Comparison of ENCODE assay signal across 15 cellular contexts in the genomic region with DNA sequence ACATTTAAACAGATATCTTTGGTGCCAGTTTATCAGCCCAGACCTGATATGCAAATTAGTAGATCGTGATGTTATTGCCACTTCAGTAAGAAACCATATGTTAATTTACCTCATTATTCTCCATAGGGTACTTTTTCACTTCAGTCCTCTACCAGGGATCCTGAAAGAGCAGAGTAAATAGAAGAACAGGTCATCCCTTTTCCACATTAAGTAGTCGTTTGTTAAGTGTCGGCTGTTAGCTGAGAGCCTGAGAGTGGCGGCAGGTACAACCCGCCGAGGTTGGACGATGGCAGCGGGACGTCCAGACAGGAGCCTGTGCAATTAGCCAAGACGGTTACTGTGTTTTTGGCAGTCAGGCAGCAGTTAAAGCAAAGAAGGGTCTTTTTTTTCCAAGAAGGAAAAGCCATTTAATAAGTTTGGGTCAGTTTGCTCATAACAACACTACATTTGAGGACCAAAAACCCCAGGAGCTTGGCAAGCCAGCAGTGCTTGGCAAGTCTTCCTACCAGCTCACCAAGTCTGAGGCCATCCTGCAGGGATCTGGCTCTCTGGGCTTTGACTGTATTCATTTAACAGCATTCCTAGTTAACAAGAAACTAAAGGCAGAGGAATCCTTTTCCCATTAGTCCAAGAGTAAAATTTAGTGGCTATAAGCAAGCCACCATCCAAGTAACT.
DNase-seq lines count a peak whose midpoint lies in the region; ATAC-seq lines count a peak whose summit lies in the region.
"Had no signal": no experiment of that assay in that cellular context is flagged by ENCODE, and none has a peak within 500 bp of the region (broad histone marks: within the 10 kb centered on the region; RNA-seq: fewer than 3 reads in every experiment).

No MANE protein-coding gene starts in this region.

- no peaks in the 10 kb centered on the region for H3K36me3 Mint-ChIP-seq in activated T-helper 17 cell treated with anti-CD3 and anti-CD28 coated beads, Interleukin-2, amount 50 U/mL, for 72 hours (ENCODE audit: low read depth)
- H3K36me3 Mint-ChIP-seq in activated T-helper 2 cell treated with anti-CD3 and anti-CD28 coated beads, Interferon-gamma antibody, Interleukin-2, Interleukin-4, amounts not matched to agents 10 μg/mL and 5 μg/mL and 100 μg/mL, durations not matched to agents 14 hours and 24 hours and 36 hours (ENCODE audit: low read depth): no peaks in the 10 kb centered on the region

- no peaks in the 10 kb centered on the region for H3K4me1 Mint-ChIP-seq in activated T-helper 17 cell treated with anti-CD3 and anti-CD28 coated beads, Interleukin-2, amount 50 U/mL, for 72 hours
- peaks cover 2% of the 10 kb centered on the region for H3K4me1 Mint-ChIP-seq in activated T-helper 2 cell treated with anti-CD3 and anti-CD28 coated beads, Interferon-gamma antibody, Interleukin-2, Interleukin-4, amounts not matched to agents 10 μg/mL and 5 μg/mL and 100 μg/mL, durations not matched to agents 14 hours and 24 hours and 36 hours (ENCODE audit: low read depth)
- H3K4me1 Mint-ChIP-seq: stimulated activated naive CD8-positive, alpha-beta T cell treated with anti-CD3 and anti-CD28 coated beads, Interleukin-15, amount 100 ng/mL, for 72 hours had no signal

- no peaks in the 10 kb centered on the region for H3K27me3 Mint-ChIP-seq in activated T-helper 17 cell treated with anti-CD3 and anti-CD28 coated beads, Interleukin-2, amount 50 U/mL, for 72 hours
- peaks cover 17% of the 10 kb centered on the region for H3K27me3 Mint-ChIP-seq in activated T-helper 2 cell treated with anti-CD3 and anti-CD28 coated beads, Interferon-gamma antibody, Interleukin-2, Interleukin-4, amounts not matched to agents 10 μg/mL and 5 μg/mL and 100 μg/mL, durations not matched to agents 14 hours and 24 hours and 36 hours (ENCODE audit: low read depth)
- H3K27me3 Mint-ChIP-seq: stimulated activated naive CD8-positive, alpha-beta T cell treated with anti-CD3 and anti-CD28 coated beads, Interleukin-15, amount 100 ng/mL, for 72 hours had no signal

- in situ Hi-C loops in G401 (cut with HindIII; ENCODE audit: low sequenced_read_pairs): no loop called here

- DNase-seq in COLO668 (lab: John Stamatoyannopoulos, UW; ENCODE audit: unreplicated experiment): peak; percentile 54
- peak; percentile 83 for DNase-seq in G401 (ENCODE audit: low spot score)
- peak; percentile 41 for DNase-seq in NCI-H524 treated with DMSO at 0.1 percent for 48 hours (lab: John Stamatoyannopoulos, UW)
- DNase-seq in globus pallidus (ENCODE audit: low spot score): peak; percentile 9
- no peak for DNase-seq in activated T-helper 2 cell treated with anti-CD3 and anti-CD28 coated beads, Interferon-gamma antibody, Interleukin-2, Interleukin-4, amounts not matched to agents 10 μg/mL and 5 μg/mL and 100 μg/mL, durations not matched to agents 14 hours and 24 hours and 36 hours (ENCODE audit: low spot score)
- DNase-seq: activated CD4-positive, CD25-positive, alpha-beta regulatory T cell; central memory CD4-positive, alpha-beta T cell; effector CD8-positive, alpha-beta T cell; GDM1; OCI-M1; stimulated activated naive CD8-positive, alpha-beta T cell treated with anti-CD3 and anti-CD28 coated beads, Interleukin-15, amount 100 ng/mL, for 72 hours had no signal

- no peaks in the 10 kb centered on the region for H3K9me3 Mint-ChIP-seq in activated T-helper 17 cell treated with anti-CD3 and anti-CD28 coated beads, Interleukin-2, amount 50 U/mL, for 72 hours
- no peaks in the 10 kb centered on the region for H3K9me3 Mint-ChIP-seq in activated T-helper 2 cell treated with anti-CD3 and anti-CD28 coated beads, Interferon-gamma antibody, Interleukin-2, Interleukin-4, amounts not matched to agents 10 μg/mL and 5 μg/mL and 100 μg/mL, durations not matched to agents 14 hours and 24 hours and 36 hours

- no peak overlapping the region for H3K27ac Mint-ChIP-seq in activated T-helper 17 cell treated with anti-CD3 and anti-CD28 coated beads, Interleukin-2, amount 50 U/mL, for 72 hours
- H3K27ac Mint-ChIP-seq in activated T-helper 2 cell treated with anti-CD3 and anti-CD28 coated beads, Interferon-gamma antibody, Interleukin-2, Interleukin-4, amounts not matched to agents 10 μg/mL and 5 μg/mL and 100 μg/mL, durations not matched to agents 14 hours and 24 hours and 36 hours: no peak overlapping the region
- H3K27ac Mint-ChIP-seq: mesothelial cell of epicardium; stimulated activated naive CD8-positive, alpha-beta T cell treated with anti-CD3 and anti-CD28 coated beads, Interleukin-15, amount 100 ng/mL, for 72 hours had no signal

- intact Hi-C loops in activated T-helper 2 cell treated with anti-CD3 and anti-CD28 coated beads, Interferon-gamma antibody, Interleukin-2, Interleukin-4, amounts not matched to agents 10 μg/mL and 5 μg/mL and 100 μg/mL, durations not matched to agents 14 hours and 24 hours and 36 hours (cut with micrococcal nuclease): no loop called here

- H3K4me3 Mint-ChIP-seq in activated T-helper 17 cell treated with anti-CD3 and anti-CD28 coated beads, Interleukin-2, amount 50 U/mL, for 72 hours: no peak overlapping the region
- no peak overlapping the region for H3K4me3 Mint-ChIP-seq in activated T-helper 2 cell treated with anti-CD3 and anti-CD28 coated beads, Interferon-gamma antibody, Interleukin-2, Interleukin-4, amounts not matched to agents 10 μg/mL and 5 μg/mL and 100 μg/mL, durations not matched to agents 14 hours and 24 hours and 36 hours (ENCODE audit: low read depth)
- H3K4me3 Mint-ChIP-seq: mesothelial cell of epicardium; stimulated activated naive CD8-positive, alpha-beta T cell treated with anti-CD3 and anti-CD28 coated beads, Interleukin-15, amount 100 ng/mL, for 72 hours had no signal

- no peak for ATAC-seq in activated T-helper 17 cell treated with anti-CD3 and anti-CD28 coated beads, Interleukin-2, amount 50 U/mL, for 72 hours (replicated peaks)
- ATAC-seq in HG03565 (IDR thresholded peaks at IDR 0.05; ENCODE audit: unreplicated experiment) (no peak), HG02678 (IDR thresholded peaks at IDR 0.05; ENCODE audit: unreplicated experiment) (no peak)
- ATAC-seq: stimulated activated naive CD8-positive, alpha-beta T cell treated with anti-CD3 and anti-CD28 coated beads, Interleukin-15, amount 100 ng/mL, for 72 hours had no signal
